Comparison of ENCODE assay signal across 1 cellular context in the genomic region with DNA sequence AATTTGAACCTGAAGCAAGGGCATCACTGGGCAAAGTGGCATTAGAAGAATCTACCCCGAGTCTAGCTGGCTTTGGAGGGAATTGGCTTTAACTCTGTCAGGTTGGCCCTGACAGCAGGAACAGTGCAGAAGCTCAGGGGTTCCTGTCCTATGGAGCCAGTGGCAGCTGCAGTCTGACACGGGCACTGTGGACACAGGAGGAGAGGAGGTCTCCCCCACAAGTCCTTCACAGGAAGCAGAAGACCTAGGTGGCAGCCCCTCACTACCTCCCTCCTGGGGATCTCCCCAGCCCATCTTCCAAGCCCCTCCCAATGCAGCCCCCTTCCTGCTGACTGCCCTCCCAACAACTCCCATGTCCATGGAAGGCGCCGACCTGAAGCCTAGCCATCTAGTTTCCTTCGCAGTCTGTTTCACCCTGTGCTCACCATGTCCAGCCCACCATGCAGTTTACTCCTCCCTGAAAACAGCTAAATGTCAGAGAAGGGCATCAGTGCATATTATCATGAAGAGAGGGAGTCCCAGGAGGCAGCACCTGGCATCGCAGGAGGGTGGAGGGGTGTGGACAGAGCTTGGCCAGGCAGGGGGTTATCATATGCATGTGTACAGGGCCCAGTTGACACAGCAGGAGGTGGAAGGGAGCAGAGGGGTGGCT.
TF ChIP-seq lines count a peak whose summit lies in the region.

No MANE protein-coding gene starts in this region.

TF ChIP-seq in H1, 55 proteins besides CTCF, POLR2A, EP300 and RAD21:
- TF ChIP-seq RXRA (IDR thresholded peaks at IDR 0.05; ENCODE audit: insufficient read depth, low read depth, low read length) (no peak), SP2 (IDR thresholded peaks at IDR 0.05; ENCODE audit: low read length) (no peak), GABPA (IDR thresholded peaks at IDR 0.05; ENCODE audit: borderline replicate concordance, insufficient read depth, low read length) (no peak), SP4 (IDR thresholded peaks at IDR 0.05; ENCODE audit: low read length) (no peak), FOSL1 (IDR thresholded peaks at IDR 0.05; ENCODE audit: insufficient read depth, low read depth, low read length) (no peak), SIX5 (IDR thresholded peaks at IDR 0.05; ENCODE audit: low read depth, low read length) (no peak), EGR1 (IDR thresholded peaks at IDR 0.05; ENCODE audit: borderline replicate concordance, low read depth, low read length) (no peak), HDAC6 (IDR thresholded peaks at IDR 0.05; ENCODE audit: low read depth, low read length) (no peak)
- TF ChIP-seq, protein P1, sequence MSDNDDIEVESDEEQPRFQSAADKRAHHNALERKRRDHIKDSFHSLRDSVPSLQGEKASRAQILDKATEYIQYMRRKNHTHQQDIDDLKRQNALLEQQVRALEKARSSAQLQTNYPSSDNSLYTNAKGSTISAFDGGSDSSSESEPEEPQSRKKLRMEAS (IDR thresholded peaks at IDR 0.05), result no peak
